In the genomic region with DNA sequence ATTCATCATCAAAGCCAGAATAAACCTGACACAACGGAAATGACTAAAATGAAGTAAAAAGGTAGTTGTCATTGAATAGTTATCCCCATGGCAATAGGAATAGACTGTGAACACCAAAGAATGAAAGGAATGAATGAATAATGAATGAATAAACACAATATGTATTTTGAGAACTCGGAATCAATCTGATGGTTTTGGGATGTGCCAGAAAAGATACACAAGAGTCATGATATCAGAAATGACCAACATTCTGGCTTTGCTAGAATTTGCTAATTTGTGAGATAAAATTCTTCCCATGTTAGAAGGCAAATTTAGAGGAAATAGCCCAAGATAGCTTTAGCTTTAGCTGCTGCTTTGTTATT, we compare ENCODE assay signal across 1 cellular context.
TF ChIP-seq lines count a peak whose summit lies in the region.

No MANE protein-coding gene starts in this region.

TF ChIP-seq in GM23338, 12 proteins besides CTCF, POLR2A, EP300 and RAD21 (continued from another document):
- TF ChIP-seq, protein P1, sequence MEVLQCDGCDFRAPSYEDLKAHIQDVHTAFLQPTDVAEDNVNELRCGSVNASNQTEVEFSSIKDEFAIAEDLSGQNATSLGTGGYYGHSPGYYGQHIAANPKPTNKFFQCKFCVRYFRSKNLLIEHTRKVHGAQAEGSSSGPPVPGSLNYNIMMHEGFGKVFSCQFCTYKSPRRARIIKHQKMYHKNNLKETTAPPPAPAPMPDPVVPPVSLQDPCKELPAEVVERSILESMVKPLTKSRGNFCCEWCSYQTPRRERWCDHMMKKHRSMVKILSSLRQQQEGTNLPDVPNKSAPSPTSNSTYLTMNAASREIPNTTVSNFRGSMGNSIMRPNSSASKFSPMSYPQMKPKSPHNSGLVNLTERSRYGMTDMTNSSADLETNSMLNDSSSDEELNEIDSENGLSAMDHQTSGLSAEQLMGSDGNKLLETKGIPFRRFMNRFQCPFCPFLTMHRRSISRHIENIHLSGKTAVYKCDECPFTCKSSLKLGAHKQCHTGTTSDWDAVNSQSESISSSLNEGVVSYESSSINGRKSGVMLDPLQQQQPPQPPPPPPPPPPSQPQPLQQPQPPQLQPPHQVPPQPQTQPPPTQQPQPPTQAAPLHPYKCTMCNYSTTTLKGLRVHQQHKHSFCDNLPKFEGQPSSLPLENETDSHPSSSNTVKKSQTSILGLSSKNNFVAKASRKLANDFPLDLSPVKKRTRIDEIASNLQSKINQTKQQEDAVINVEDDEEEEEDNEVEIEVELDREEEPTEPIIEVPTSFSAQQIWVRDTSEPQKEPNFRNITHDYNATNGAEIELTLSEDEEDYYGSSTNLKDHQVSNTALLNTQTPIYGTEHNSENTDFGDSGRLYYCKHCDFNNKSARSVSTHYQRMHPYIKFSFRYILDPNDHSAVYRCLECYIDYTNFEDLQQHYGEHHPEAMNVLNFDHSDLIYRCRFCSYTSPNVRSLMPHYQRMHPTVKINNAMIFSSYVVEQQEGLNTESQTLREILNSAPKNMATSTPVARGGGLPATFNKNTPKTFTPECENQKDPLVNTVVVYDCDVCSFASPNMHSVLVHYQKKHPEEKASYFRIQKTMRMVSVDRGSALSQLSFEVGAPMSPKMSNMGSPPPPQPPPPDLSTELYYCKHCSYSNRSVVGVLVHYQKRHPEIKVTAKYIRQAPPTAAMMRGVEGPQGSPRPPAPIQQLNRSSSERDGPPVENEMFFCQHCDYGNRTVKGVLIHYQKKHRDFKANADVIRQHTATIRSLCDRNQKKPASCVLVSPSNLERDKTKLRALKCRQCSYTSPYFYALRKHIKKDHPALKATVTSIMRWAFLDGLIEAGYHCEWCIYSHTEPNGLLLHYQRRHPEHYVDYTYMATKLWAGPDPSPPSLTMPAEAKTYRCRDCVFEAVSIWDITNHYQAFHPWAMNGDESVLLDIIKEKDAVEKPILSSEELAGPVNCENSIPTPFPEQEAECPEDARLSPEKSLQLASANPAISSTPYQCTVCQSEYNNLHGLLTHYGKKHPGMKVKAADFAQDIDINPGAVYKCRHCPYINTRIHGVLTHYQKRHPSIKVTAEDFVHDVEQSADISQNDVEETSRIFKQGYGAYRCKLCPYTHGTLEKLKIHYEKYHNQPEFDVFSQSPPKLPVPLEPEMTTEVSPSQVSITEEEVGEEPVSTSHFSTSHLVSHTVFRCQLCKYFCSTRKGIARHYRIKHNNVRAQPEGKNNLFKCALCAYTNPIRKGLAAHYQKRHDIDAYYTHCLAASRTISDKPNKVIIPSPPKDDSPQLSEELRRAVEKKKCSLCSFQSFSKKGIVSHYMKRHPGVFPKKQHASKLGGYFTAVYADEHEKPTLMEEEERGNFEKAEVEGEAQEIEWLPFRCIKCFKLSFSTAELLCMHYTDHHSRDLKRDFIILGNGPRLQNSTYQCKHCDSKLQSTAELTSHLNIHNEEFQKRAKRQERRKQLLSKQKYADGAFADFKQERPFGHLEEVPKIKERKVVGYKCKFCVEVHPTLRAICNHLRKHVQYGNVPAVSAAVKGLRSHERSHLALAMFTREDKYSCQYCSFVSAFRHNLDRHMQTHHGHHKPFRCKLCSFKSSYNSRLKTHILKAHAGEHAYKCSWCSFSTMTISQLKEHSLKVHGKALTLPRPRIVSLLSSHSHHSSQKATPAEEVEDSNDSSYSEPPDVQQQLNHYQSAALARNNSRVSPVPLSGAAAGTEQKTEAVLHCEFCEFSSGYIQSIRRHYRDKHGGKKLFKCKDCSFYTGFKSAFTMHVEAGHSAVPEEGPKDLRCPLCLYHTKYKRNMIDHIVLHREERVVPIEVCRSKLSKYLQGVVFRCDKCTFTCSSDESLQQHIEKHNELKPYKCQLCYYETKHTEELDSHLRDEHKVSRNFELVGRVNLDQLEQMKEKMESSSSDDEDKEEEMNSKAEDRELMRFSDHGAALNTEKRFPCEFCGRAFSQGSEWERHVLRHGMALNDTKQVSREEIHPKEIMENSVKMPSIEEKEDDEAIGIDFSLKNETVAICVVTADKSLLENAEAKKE (CRISPR knock-in tag; IDR thresholded peaks at IDR 0.05), result no peak
- TF ChIP-seq EZH2 (IDR thresholded peaks at IDR 0.05; ENCODE audit: low read depth, unreplicated experiment), result no peak
- TF ChIP-seq NANOG (IDR thresholded peaks at IDR 0.05; ENCODE audit: borderline replicate concordance), result no peak
- no peak for TF ChIP-seq POLR2AphosphoS5 (IDR thresholded peaks at IDR 0.05; ENCODE audit: low read depth)
